21 cellular contexts compared by ENCODE assay signal in genomic region chr22:42281706-42282251, GRCh38. TPM values are rescaled to one million over a fixed set of nuclear protein-coding genes. Genes with fewer than 3 reads are reported as not detected.
DNase-seq lines count a peak whose midpoint lies in the region; ATAC-seq and TF ChIP-seq lines count a peak whose summit lies in the region.
"Had no signal": no experiment of that assay in that cellular context is flagged by ENCODE, and none has a peak within 500 bp of the region (broad histone marks: within the 10 kb centered on the region; RNA-seq: fewer than 3 reads in every experiment).

No MANE protein-coding gene starts in this region.

- H3K27ac ChIP-seq in naive thymus-derived CD4-positive, alpha-beta T cell (ENCODE audit: low read depth, low read length), result no peak overlapping the region
- H3K27ac ChIP-seq in trophoblast cell (ENCODE audit: low read depth, low read length), result no peak overlapping the region
- no peak overlapping the region for H3K27ac ChIP-seq in Karpas-422 (ENCODE audit: low read length)
- H3K27ac ChIP-seq: esophagus squamous epithelium, pancreas, RWPE1 had no signal

- ATAC-seq in activated T-helper 17 cell treated with anti-CD3 and anti-CD28 coated beads, Interleukin-2, amount 50 U/mL, for 72 hours (replicated peaks), result no peak
- no peak for ATAC-seq in naive thymus-derived CD4-positive, alpha-beta T cell
- ATAC-seq: activated CD8-positive, alpha-beta memory T cell treated with anti-CD3 and anti-CD28 coated beads, Interleukin-2, amount 10 ng/mL, durations not matched to agents 7 days and 5 days had no signal

- H2BK12ac ChIP-seq in trophoblast cell (ENCODE audit: low read length), result no peak overlapping the region

- H2AK5ac ChIP-seq in trophoblast cell (ENCODE audit: low read length), result no peak overlapping the region

- H3K79me2 ChIP-seq in trophoblast cell (ENCODE audit: control insufficient read depth, insufficient read depth, low read length, poor library complexity) (no peaks in the 10 kb centered on the region), Karpas-422 (ENCODE audit: low read length) (no peaks in the 10 kb centered on the region)

- peaks cover 5% of the 10 kb centered on the region for H3K36me3 Mint-ChIP-seq in activated T-cell treated with anti-CD3 and anti-CD28 coated beads, Interleukin-2, amount 50 U/mL, for 24 hours (ENCODE audit: low read depth)
- H3K36me3 Mint-ChIP-seq in activated T-helper 17 cell treated with anti-CD3 and anti-CD28 coated beads, Interleukin-2, amount 50 U/mL, for 72 hours (ENCODE audit: low read depth), result no peaks in the 10 kb centered on the region
- H3K36me3 Mint-ChIP-seq in naive thymus-derived CD4-positive, alpha-beta T cell, result peaks cover 0 to 3% (median 0%) of the 10 kb centered on the region in 5 donors
- H3K36me3 Mint-ChIP-seq in type B pancreatic cell, result peaks cover 4% of the 10 kb centered on the region
- H3K36me3 Mint-ChIP-seq: activated CD8-positive, alpha-beta memory T cell treated with anti-CD3 and anti-CD28 coated beads, Interleukin-2, amount 10 ng/mL, durations not matched to agents 7 days and 5 days had no signal

- peaks cover 33% of the 10 kb centered on the region for H4K20me1 ChIP-seq in Karpas-422 (ENCODE audit: insufficient read depth, low read depth, low read length)

- H2BK5ac ChIP-seq in trophoblast cell (ENCODE audit: low read depth, low read length, poor library complexity), result no peak overlapping the region

- H3K27me3 Mint-ChIP-seq in activated T-cell treated with anti-CD3 and anti-CD28 coated beads, Interleukin-2, amount 50 U/mL, for 24 hours, result peaks cover 6% of the 10 kb centered on the region
- no peaks in the 10 kb centered on the region for H3K27me3 Mint-ChIP-seq in activated T-helper 17 cell treated with anti-CD3 and anti-CD28 coated beads, Interleukin-2, amount 50 U/mL, for 72 hours
- H3K27me3 Mint-ChIP-seq in naive thymus-derived CD4-positive, alpha-beta T cell, result peaks cover 0 to 28% (median 4%) of the 10 kb centered on the region in 5 donors
- H3K27me3 Mint-ChIP-seq in type B pancreatic cell, result peaks cover 52% of the 10 kb centered on the region

- no peak for TF ChIP-seq CTCF in type B pancreatic cell (conservative IDR thresholded peaks at IDR 0.05)

- no peak overlapping the region for H3K14ac ChIP-seq in trophoblast cell (ENCODE audit: low read length)

- H3K79me1 ChIP-seq in trophoblast cell (ENCODE audit: low read length), result no peaks in the 10 kb centered on the region

- POLR2A ChIA-PET in naive thymus-derived CD4-positive, alpha-beta T cell (lab: Charles Lee), result interaction anchor here (0.9 kb wide), 1 partner anchor 22 kb away, joined by 3 read pairs; no protein-coding TSS in a partner anchor

- H3K4me2 ChIP-seq in trophoblast cell (ENCODE audit: low read length) (no peak overlapping the region), Karpas-422 (ENCODE audit: low read depth, low read length, poor library complexity, severe bottlenecking) (no peak overlapping the region)

- H2AFZ ChIP-seq in trophoblast cell (ENCODE audit: insufficient read depth, low read length, poor library complexity), result no peak overlapping the region
- no peak overlapping the region for H2AFZ ChIP-seq in Karpas-422 (ENCODE audit: low read length)

- no peak overlapping the region for H4K12ac ChIP-seq in trophoblast cell (ENCODE audit: low read depth, low read length)

- intact Hi-C loops in naive thymus-derived CD4-positive, alpha-beta T cell (cut with micrococcal nuclease), result no loop called here

- no peaks in the 10 kb centered on the region for H3K9me3 ChIP-seq in naive thymus-derived CD4-positive, alpha-beta T cell (ENCODE audit: control insufficient read depth in 2 of 3, low read length in 3 of 3)
- H3K9me3 ChIP-seq in trophoblast cell (ENCODE audit: insufficient read depth, low read depth, low read length), result peaks cover 5% of the 10 kb centered on the region
- no peaks in the 10 kb centered on the region for H3K9me3 ChIP-seq in Karpas-422 (ENCODE audit: low read length)
- H3K9me3 ChIP-seq: BE2C, esophagus squamous epithelium, pancreas, transverse colon had no signal

- no peaks in the 10 kb centered on the region for H3K27me3 ChIP-seq in naive thymus-derived CD4-positive, alpha-beta T cell (ENCODE audit: control insufficient read depth in 2 of 2, insufficient read depth in 2 of 2, low read length in 2 of 2)
- peaks cover 24% of the 10 kb centered on the region for H3K27me3 ChIP-seq in trophoblast cell (ENCODE audit: insufficient read depth, low read length)
- no peaks in the 10 kb centered on the region for H3K27me3 ChIP-seq in Karpas-422 (ENCODE audit: low read length)
- H3K27me3 ChIP-seq: BE2C had no signal

- no CpG with 5 or more reads among the region's 4 CpGs for WGBS in trophoblast cell (ENCODE audit: extremely low coverage, insufficient coverage, insufficient read length)

- no peak overlapping the region for H3K4me3 ChIP-seq in naive thymus-derived CD4-positive, alpha-beta T cell (ENCODE audit: low read length)
- H3K4me3 ChIP-seq in trophoblast cell (ENCODE audit: low read depth, low read length) (no peak overlapping the region), Karpas-422 (ENCODE audit: low read length) (no peak overlapping the region)
- H3K4me3 ChIP-seq: esophagus squamous epithelium, pancreas, transverse colon had no signal

- H3K9ac ChIP-seq in trophoblast cell (ENCODE audit: low read length), result no peak overlapping the region
- no peak overlapping the region for H3K9ac ChIP-seq in Karpas-422 (ENCODE audit: low read length)

- H4K91ac ChIP-seq in trophoblast cell (ENCODE audit: low read depth, low read length), result no peak overlapping the region

- no peak overlapping the region for H2BK120ac ChIP-seq in trophoblast cell (ENCODE audit: insufficient read depth, low read length, poor library complexity)

- DNase-seq in activated T-cell treated with anti-CD3 and anti-CD28 coated beads, Interleukin-2, amount 50 U/mL, for 1 hour, result peak; percentile 5
- no peak for DNase-seq in activated T-cell treated with anti-CD3 and anti-CD28 coated beads, Interleukin-2, amount 50 U/mL, for 24 hours
- DNase-seq in naive thymus-derived CD4-positive, alpha-beta T cell, result no peak
- DNase-seq in type B pancreatic cell (ENCODE audit: extremely low spot score, unreplicated experiment) (no peak), trophoblast cell (no peak), iPS-NIHi11 (ENCODE audit: low spot score) (no peak), Karpas-422 (no peak)
- DNase-seq: activated CD8-positive, alpha-beta memory T cell treated with anti-CD3 and anti-CD28 coated beads, Interleukin-2, amount 10 ng/mL, durations not matched to agents 7 days and 5 days; amygdala; BE2C; effector CD8-positive, alpha-beta T cell; esophagus squamous epithelium; KBM-7; NCI-H2081 treated with DMSO at 0.1 percent for 48 hours; NCI-H510A treated with DMSO at 0.1 percent for 48 hours; stimulated activated CD4-positive, alpha-beta T cell treated with anti-CD3 and anti-CD28 coated beads, Interleukin-1b, Interleukin-23, amount 100 ng/mL, for 48 hours; stimulated activated naive CD4-positive, alpha-beta T cell treated with Interleukin-2 at 50 U/mL for 16 hours had no signal

- H3K18ac ChIP-seq in trophoblast cell (ENCODE audit: low read length), result no peak overlapping the region

- no peak overlapping the region for H4K8ac ChIP-seq in trophoblast cell (ENCODE audit: low read depth, low read length)

- no peaks in the 10 kb centered on the region for H3K36me3 ChIP-seq in naive thymus-derived CD4-positive, alpha-beta T cell (ENCODE audit: control insufficient read depth in 2 of 3, insufficient read depth in 3 of 3, low read length in 3 of 3)
- H3K36me3 ChIP-seq in trophoblast cell (ENCODE audit: control insufficient read depth in 1 of 2, insufficient read depth in 2 of 2, low read length in 2 of 2), result no peaks in the 10 kb centered on the region
- no peaks in the 10 kb centered on the region for H3K36me3 ChIP-seq in Karpas-422 (ENCODE audit: insufficient read depth, low read length)
- H3K36me3 ChIP-seq: BE2C, esophagus squamous epithelium, pancreas, transverse colon had no signal

- H3K4me3 Mint-ChIP-seq in activated T-cell treated with anti-CD3 and anti-CD28 coated beads, Interleukin-2, amount 50 U/mL, for 24 hours, result no peak overlapping the region
- no peak overlapping the region for H3K4me3 Mint-ChIP-seq in activated T-helper 17 cell treated with anti-CD3 and anti-CD28 coated beads, Interleukin-2, amount 50 U/mL, for 72 hours
- H3K4me3 Mint-ChIP-seq in naive thymus-derived CD4-positive, alpha-beta T cell, result peak overlapping the region in 9 of 10 donors; percentile 32 to 84 (median 51)
- peak overlapping the region; percentile 14 for H3K4me3 Mint-ChIP-seq in type B pancreatic cell
- H3K4me3 Mint-ChIP-seq: activated CD8-positive, alpha-beta memory T cell treated with anti-CD3 and anti-CD28 coated beads, Interleukin-2, amount 10 ng/mL, durations not matched to agents 7 days and 5 days had no signal

- no peak overlapping the region for H3K23ac ChIP-seq in trophoblast cell (ENCODE audit: low read length)

- H3K27ac Mint-ChIP-seq in activated T-cell treated with anti-CD3 and anti-CD28 coated beads, Interleukin-2, amount 50 U/mL, for 24 hours, result no peak overlapping the region
- H3K27ac Mint-ChIP-seq in activated T-helper 17 cell treated with anti-CD3 and anti-CD28 coated beads, Interleukin-2, amount 50 U/mL, for 72 hours, result peak overlapping the region; percentile 33
- H3K27ac Mint-ChIP-seq in naive thymus-derived CD4-positive, alpha-beta T cell, result peak overlapping the region in 2 of 9 donors; percentile 22 to 43
- no peak overlapping the region for H3K27ac Mint-ChIP-seq in type B pancreatic cell
- H3K27ac Mint-ChIP-seq: activated CD8-positive, alpha-beta memory T cell treated with anti-CD3 and anti-CD28 coated beads, Interleukin-2, amount 10 ng/mL, durations not matched to agents 7 days and 5 days had no signal

- CTCF ChIA-PET in naive thymus-derived CD4-positive, alpha-beta T cell (lab: Charles Lee), result interaction anchor here (1.1 to 1.6 kb wide), 3 partner anchors 9 to 15 kb away, joined by 4 to 9 read pairs (median 4); no protein-coding TSS in a partner anchor

- no peaks in the 10 kb centered on the region for H3K9me3 Mint-ChIP-seq in activated T-cell treated with anti-CD3 and anti-CD28 coated beads, Interleukin-2, amount 50 U/mL, for 24 hours
- no peaks in the 10 kb centered on the region for H3K9me3 Mint-ChIP-seq in activated T-helper 17 cell treated with anti-CD3 and anti-CD28 coated beads, Interleukin-2, amount 50 U/mL, for 72 hours
- no peaks in the 10 kb centered on the region for H3K9me3 Mint-ChIP-seq in naive thymus-derived CD4-positive, alpha-beta T cell
- no peaks in the 10 kb centered on the region for H3K9me3 Mint-ChIP-seq in type B pancreatic cell

- H3K4me1 ChIP-seq in naive thymus-derived CD4-positive, alpha-beta T cell (ENCODE audit: control insufficient read depth in 2 of 2, insufficient read depth in 2 of 2, low read length in 2 of 2), result peaks cover 28% of the 10 kb centered on the region in 2 donors
- H3K4me1 ChIP-seq in trophoblast cell (ENCODE audit: control insufficient read depth in 1 of 2, insufficient read depth in 2 of 2, low read length in 2 of 2), result peaks cover 0 to 6% of the 10 kb centered on the region in 2 experiments
- H3K4me1 ChIP-seq in Karpas-422 (ENCODE audit: low read length), result peaks cover 15% of the 10 kb centered on the region
- H3K4me1 ChIP-seq: pancreas had no signal

- peaks cover 28% of the 10 kb centered on the region for H3K4me1 Mint-ChIP-seq in activated T-cell treated with anti-CD3 and anti-CD28 coated beads, Interleukin-2, amount 50 U/mL, for 24 hours (ENCODE audit: low read depth)
- H3K4me1 Mint-ChIP-seq in activated T-helper 17 cell treated with anti-CD3 and anti-CD28 coated beads, Interleukin-2, amount 50 U/mL, for 72 hours, result peaks cover 18% of the 10 kb centered on the region
- peaks cover 27 to 42% (median 34%) of the 10 kb centered on the region in 7 donors for H3K4me1 Mint-ChIP-seq in naive thymus-derived CD4-positive, alpha-beta T cell
- peaks cover 19% of the 10 kb centered on the region for H3K4me1 Mint-ChIP-seq in type B pancreatic cell (ENCODE audit: unreplicated experiment)

- H3K9me2 ChIP-seq in Karpas-422 (replicated peaks; ENCODE audit: insufficient read depth, low read length), result no peaks in the 10 kb centered on the region

- H3K4ac ChIP-seq in trophoblast cell (ENCODE audit: low read depth, low read length), result no peak overlapping the region

RNA-seq across cellular contexts. Expression of gene TCF20, which starts 11.3 kb away (rescaled TPM):
- 10 to 100 TPM; 61.2 to 72.5 TPM for total RNA-seq in activated T-helper 17 cell treated with anti-CD3 and anti-CD28 coated beads, Interleukin-2, amount 50 U/mL, for 72 hours
- total RNA-seq in naive thymus-derived CD4-positive, alpha-beta T cell, result 10 to 100 TPM; 63.6 to 97.2 (median 78.1) TPM
- polyA plus RNA-seq in naive thymus-derived CD4-positive, alpha-beta T cell, result 1 to 10 TPM; 3.3 to 3.8 TPM
- 56.5 and 65.1 TPM in 2 replicates for total RNA-seq in type B pancreatic cell (ENCODE audit: low replicate concordance)
- polyA plus RNA-seq in trophoblast cell (2013), result 13.8 and 14.7 TPM in 2 replicates
- 38.1 and 60.1 TPM in 2 replicates for total RNA-seq in Karpas-422 (2014; rRNA removed; shearing (Covaris generic); ENCODE audit: low replicate concordance)

Comparison
In these comparisons a context has a peak if more than half of its experiments do, and no peak if none do; other contexts are left out.
1. H3K4me3 Mint-ChIP-seq: peak in naive thymus-derived CD4-positive, alpha-beta T cell (9 of 10) and type B pancreatic cell (single experiment); none in activated T-cell treated with anti-CD3 and anti-CD28 coated beads, Interleukin-2, amount 50 U/mL, for 24 hours (single experiment) and activated T-helper 17 cell treated with anti-CD3 and anti-CD28 coated beads, Interleukin-2, amount 50 U/mL, for 72 hours (single experiment).